Comparison of ENCODE assay signal across 27 cellular contexts in genomic region chr1:162175393-162175792, GRCh38.
A peak's percentile ranks its signal among the peaks of the same experiment; 100 is the strongest.
DNase-seq lines count a peak whose midpoint lies in the region; ATAC-seq and TF ChIP-seq lines count a peak whose summit lies in the region.
"Had no signal": no experiment of that assay in that cellular context is flagged by ENCODE, and none has a peak within 500 bp of the region (broad histone marks: within the 10 kb centered on the region; RNA-seq: fewer than 3 reads in every experiment).

No MANE protein-coding gene starts in this region.

- peak; percentile 78 for ATAC-seq in WTC11
- ATAC-seq in GM21381 (IDR thresholded peaks at IDR 0.05; ENCODE audit: unreplicated experiment), result no peak
- ATAC-seq: activated CD4-positive, alpha-beta T cell treated with anti-CD3 and anti-CD28 coated beads for 36 hours; left cardiac atrium; psoas muscle; stimulated activated naive CD8-positive, alpha-beta T cell treated with anti-CD3 and anti-CD28 coated beads, Interleukin-15, Interleukin-2, amounts not matched to agents 100 U/mL and 50 U/mL, for 24 hours had no signal

- H3K36me3 ChIP-seq in HUES64 (ENCODE audit: insufficient read depth, low read length) (no peaks in the 10 kb centered on the region), iPS-20b (ENCODE audit: insufficient read depth, low read depth, low read length) (no peaks in the 10 kb centered on the region), neural progenitor cell (no peaks in the 10 kb centered on the region), colonic mucosa (no peaks in the 10 kb centered on the region)
- H3K36me3 ChIP-seq: uterus had no signal

- H3K27ac Mint-ChIP-seq in WTC11 (peak overlapping the region; percentile 35; the same call in 1 of the 2 replicates), neural progenitor cell (peak overlapping the region; percentile 9)
- H3K27ac Mint-ChIP-seq: activated CD4-positive, alpha-beta T cell treated with anti-CD3 and anti-CD28 coated beads for 36 hours; CD14-positive monocyte; memory B cell; T-helper 1 cell treated with Interleukin-12 subunit alpha and Interleukin-12 subunit beta and Interleukin-4 antibody, amounts not matched to agents 30 μg/mL and 1 μg/mL, for 36 hours had no signal

- no peaks in the 10 kb centered on the region; the same call in 1 of the 2 replicates for H3K27me3 Mint-ChIP-seq in WTC11 (ENCODE audit: low read depth)
- H3K27me3 Mint-ChIP-seq in neural progenitor cell (ENCODE audit: insufficient read depth, low read depth), result peaks cover 2% of the 10 kb centered on the region

- intact Hi-C loops in colonic mucosa (cut with DNase I), result no loop called here

- H2AFZ ChIP-seq in neural progenitor cell (replicated peaks), result no peak overlapping the region
- H2AFZ ChIP-seq: GM23248 had no signal

- H3K9ac ChIP-seq in HUES64 (ENCODE audit: low read depth, low read length), result no peak overlapping the region; the same call in 1 of the 2 replicates
- H3K9ac ChIP-seq in iPS-20b (ENCODE audit: low read depth, low read length), result peak overlapping the region; percentile 24; the same call in 1 of the 2 replicates
- no peak overlapping the region for H3K9ac ChIP-seq in neural progenitor cell
- no peak overlapping the region for H3K9ac ChIP-seq in colonic mucosa (ENCODE audit: low read depth in 2 of 2, low read length in 2 of 2)
- H3K9ac ChIP-seq: GM23248, SK-N-SH had no signal

- no peaks in the 10 kb centered on the region for H3K9me3 ChIP-seq in HUES64 (ENCODE audit: insufficient read depth, low read depth, low read length)
- H3K9me3 ChIP-seq in iPS-20b (ENCODE audit: insufficient read depth, low read depth, low read length), result no peaks in the 10 kb centered on the region
- H3K9me3 ChIP-seq in neural progenitor cell (ENCODE audit: low read depth), result no peaks in the 10 kb centered on the region
- no peaks in the 10 kb centered on the region for H3K9me3 ChIP-seq in colonic mucosa
- H3K9me3 ChIP-seq: psoas muscle, SK-N-SH, testis, uterus had no signal

- peaks cover 7% of the 10 kb centered on the region for H3K79me2 ChIP-seq in neural progenitor cell (ENCODE audit: low read depth)

- H3K4me3 Mint-ChIP-seq in WTC11 (no peak overlapping the region), neural progenitor cell (peak overlapping the region; percentile 27)
- H3K4me3 Mint-ChIP-seq: activated CD4-positive, alpha-beta T cell treated with anti-CD3 and anti-CD28 coated beads for 36 hours; CD14-positive monocyte; memory B cell; T-helper 1 cell treated with Interleukin-12 subunit alpha and Interleukin-12 subunit beta and Interleukin-4 antibody, amounts not matched to agents 30 μg/mL and 1 μg/mL, for 36 hours had no signal

- H3K4me3 ChIP-seq in HUES64 (ENCODE audit: low read length), result no peak overlapping the region
- H3K4me3 ChIP-seq in iPS-20b (ENCODE audit: low read length), result peak overlapping the region; percentile 19; the same call in 1 of the 2 replicates
- peak overlapping the region; percentile 6 for H3K4me3 ChIP-seq in neural progenitor cell
- H3K4me3 ChIP-seq in colonic mucosa, result no peak overlapping the region
- H3K4me3 ChIP-seq: GM23248, psoas muscle, testis, uterus had no signal

- H3K27ac ChIP-seq in HUES64 (ENCODE audit: low read depth, low read length) (peak overlapping the region; percentile 56), iPS-20b (ENCODE audit: low read length) (no peak overlapping the region), neural progenitor cell (peak overlapping the region; percentile 43), colonic mucosa (no peak overlapping the region)
- H3K27ac ChIP-seq: GM23248, psoas muscle, testis, uterus had no signal

- H3K9me3 Mint-ChIP-seq in WTC11 (no peaks in the 10 kb centered on the region), neural progenitor cell (no peaks in the 10 kb centered on the region)
- H3K9me3 Mint-ChIP-seq: memory B cell; T-helper 1 cell treated with Interleukin-12 subunit alpha and Interleukin-12 subunit beta and Interleukin-4 antibody, amounts not matched to agents 30 μg/mL and 1 μg/mL, for 36 hours had no signal

- H3K4me1 ChIP-seq in HUES64 (ENCODE audit: insufficient read depth, low read length) (peaks cover 58% of the 10 kb centered on the region), iPS-20b (ENCODE audit: insufficient read depth, low read length) (peaks cover 38% of the 10 kb centered on the region), neural progenitor cell (peaks cover 37% of the 10 kb centered on the region), colonic mucosa (peaks cover 5% of the 10 kb centered on the region)
- H3K4me1 ChIP-seq: psoas muscle, testis, uterus had no signal

- DNase-seq in WTC11 (ENCODE audit: low spot score) (no peak), neural progenitor cell (ENCODE audit: low spot score) (peak; percentile 67), colonic mucosa (no peak)
- no peak for DNase-seq in activated CD4-positive, alpha-beta T cell treated with anti-CD3 and anti-CD28 coated beads, Interleukin-2, amount 50 U/mL, for 4 hours
- DNase-seq: activated CD4-positive, alpha-beta T cell treated with anti-CD3 and anti-CD28 coated beads for 36 hours; activated gamma-delta T cell treated with Interleukin-2 at 50 U/mL for 16 hours; activated T-cell treated with anti-CD3 and anti-CD28 coated beads, Interleukin-2, amount 50 U/mL, for 1 hour; DMS79; glutamatergic neuron; GM23248; left cardiac atrium; NCI-H1092 treated with DMSO at 0.1 percent for 48 hours; NCI-H2029; NCI-H226; NCI-H748 treated with DMSO at 0.1 percent for 48 hours; occipital lobe; psoas muscle; SK-N-SH; stimulated activated naive CD8-positive, alpha-beta T cell treated with anti-CD3 and anti-CD28 coated beads, Interleukin-15, Interleukin-2, amounts not matched to agents 100 U/mL and 50 U/mL, for 24 hours; testis; uterus had no signal

- H3K36me3 Mint-ChIP-seq in WTC11, result no peaks in the 10 kb centered on the region
- no peaks in the 10 kb centered on the region for H3K36me3 Mint-ChIP-seq in neural progenitor cell
- H3K36me3 Mint-ChIP-seq: CD14-positive monocyte, memory B cell had no signal

- H3F3A ChIP-seq in neural progenitor cell (ENCODE audit: low read depth), result peaks cover 15% of the 10 kb centered on the region

- H3K4me2 ChIP-seq in neural progenitor cell, result peak overlapping the region; percentile 68
- H3K4me2 ChIP-seq: SK-N-SH had no signal

- WGBS in HUES64, result 11% methylated on average over 4 of the region's 5 CpGs

- peaks cover 82% of the 10 kb centered on the region for H3K4me1 Mint-ChIP-seq in WTC11
- H3K4me1 Mint-ChIP-seq in neural progenitor cell, result peaks cover 56% of the 10 kb centered on the region
- H3K4me1 Mint-ChIP-seq: activated CD4-positive, alpha-beta T cell treated with anti-CD3 and anti-CD28 coated beads for 36 hours; memory B cell had no signal

- POLR2A ChIA-PET in WTC11 (lab: Charles Lee), result no interaction called here

- no peaks in the 10 kb centered on the region for H3K27me3 ChIP-seq in HUES64 (ENCODE audit: insufficient read depth, low read length)
- H3K27me3 ChIP-seq in iPS-20b (ENCODE audit: insufficient read depth, low read length), result no peaks in the 10 kb centered on the region
- H3K27me3 ChIP-seq in neural progenitor cell, result no peaks in the 10 kb centered on the region
- H3K27me3 ChIP-seq in colonic mucosa, result no peaks in the 10 kb centered on the region
- H3K27me3 ChIP-seq: testis, uterus had no signal

- CTCF ChIA-PET in WTC11 (lab: Charles Lee), result no interaction called here

- TF ChIP-seq CTCF in WTC11 (IDR thresholded peaks at IDR 0.05) (no peak), neural progenitor cell (IDR thresholded peaks at IDR 0.05) (no peak), colonic mucosa (IDR thresholded peaks at IDR 0.05) (no peak)

- no peaks in the 10 kb centered on the region for H4K20me1 ChIP-seq in neural progenitor cell (ENCODE audit: low read depth)

TF ChIP-seq in WTC11, 78 proteins besides CTCF, POLR2A, EP300 and RAD21 (continues in another document):
- TF ChIP-seq CBFB (CRISPR knock-in tag; IDR thresholded peaks at IDR 0.05; ENCODE audit: low read depth), result no peak
- no peak for TF ChIP-seq ZNF138 (CRISPR knock-in tag; conservative IDR thresholded peaks at IDR 0.05)
- no peak for TF ChIP-seq NFE2L1 (CRISPR knock-in tag; IDR thresholded peaks at IDR 0.05)
- TF ChIP-seq KAT7 (CRISPR knock-in tag; IDR thresholded peaks at IDR 0.05; ENCODE audit: borderline replicate concordance), result no peak
- no peak for TF ChIP-seq GTF2I (CRISPR knock-in tag; conservative IDR thresholded peaks at IDR 0.05)
- TF ChIP-seq, protein P1, sequence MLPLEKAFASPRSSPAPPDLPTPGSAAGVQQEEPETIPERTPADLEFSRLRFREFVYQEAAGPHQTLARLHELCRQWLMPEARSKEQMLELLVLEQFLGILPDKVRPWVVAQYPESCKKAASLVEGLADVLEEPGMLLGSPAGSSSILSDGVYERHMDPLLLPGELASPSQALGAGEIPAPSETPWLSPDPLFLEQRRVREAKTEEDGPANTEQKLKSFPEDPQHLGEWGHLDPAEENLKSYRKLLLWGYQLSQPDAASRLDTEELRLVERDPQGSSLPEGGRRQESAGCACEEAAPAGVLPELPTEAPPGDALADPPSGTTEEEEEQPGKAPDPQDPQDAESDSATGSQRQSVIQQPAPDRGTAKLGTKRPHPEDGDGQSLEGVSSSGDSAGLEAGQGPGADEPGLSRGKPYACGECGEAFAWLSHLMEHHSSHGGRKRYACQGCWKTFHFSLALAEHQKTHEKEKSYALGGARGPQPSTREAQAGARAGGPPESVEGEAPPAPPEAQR (CRISPR knock-in tag; IDR thresholded peaks at IDR 0.05), result no peak
- TF ChIP-seq SP1 (CRISPR knock-in tag; conservative IDR thresholded peaks at IDR 0.05), result no peak
- no peak for TF ChIP-seq ZBTB21 (CRISPR knock-in tag; IDR thresholded peaks at IDR 0.05; ENCODE audit: borderline replicate concordance)
- TF ChIP-seq TEAD4 (CRISPR knock-in tag; IDR thresholded peaks at IDR 0.05), result 0 out of 2 replicates have a peak, but pooled peaks have one; percentile 17
- TF ChIP-seq, protein P2, sequence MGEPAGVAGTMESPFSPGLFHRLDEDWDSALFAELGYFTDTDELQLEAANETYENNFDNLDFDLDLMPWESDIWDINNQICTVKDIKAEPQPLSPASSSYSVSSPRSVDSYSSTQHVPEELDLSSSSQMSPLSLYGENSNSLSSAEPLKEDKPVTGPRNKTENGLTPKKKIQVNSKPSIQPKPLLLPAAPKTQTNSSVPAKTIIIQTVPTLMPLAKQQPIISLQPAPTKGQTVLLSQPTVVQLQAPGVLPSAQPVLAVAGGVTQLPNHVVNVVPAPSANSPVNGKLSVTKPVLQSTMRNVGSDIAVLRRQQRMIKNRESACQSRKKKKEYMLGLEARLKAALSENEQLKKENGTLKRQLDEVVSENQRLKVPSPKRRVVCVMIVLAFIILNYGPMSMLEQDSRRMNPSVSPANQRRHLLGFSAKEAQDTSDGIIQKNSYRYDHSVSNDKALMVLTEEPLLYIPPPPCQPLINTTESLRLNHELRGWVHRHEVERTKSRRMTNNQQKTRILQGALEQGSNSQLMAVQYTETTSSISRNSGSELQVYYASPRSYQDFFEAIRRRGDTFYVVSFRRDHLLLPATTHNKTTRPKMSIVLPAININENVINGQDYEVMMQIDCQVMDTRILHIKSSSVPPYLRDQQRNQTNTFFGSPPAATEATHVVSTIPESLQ (CRISPR knock-in tag; IDR thresholded peaks at IDR 0.05), result no peak
- peak; percentile 33; the same call in 1 of the 2 replicates for TF ChIP-seq TEAD1 (CRISPR knock-in tag; IDR thresholded peaks at IDR 0.05)
- no peak for TF ChIP-seq ZNF396 (CRISPR knock-in tag; IDR thresholded peaks at IDR 0.05; ENCODE audit: borderline replicate concordance)

Comparison
In these comparisons a context has a peak if more than half of its experiments do, and no peak if none do; other contexts are left out.
1. H3K27ac ChIP-seq: peak in HUES64 (single experiment) and neural progenitor cell (single experiment); none in iPS-20b (single experiment) and colonic mucosa (single experiment).
2. H3K4me3 ChIP-seq: peak in iPS-20b (single experiment) and neural progenitor cell (single experiment); none in HUES64 (single experiment) and colonic mucosa (single experiment).